1 cellular context compared by ENCODE assay signal in genomic region chr14:69547701-69548348, GRCh38.
TF ChIP-seq lines count a peak whose summit lies in the region.

No MANE protein-coding gene starts in this region.

TF ChIP-seq in HepG2, 621 proteins besides CTCF, POLR2A, EP300 and RAD21 (continued from another document):
- TF ChIP-seq, protein P1, sequence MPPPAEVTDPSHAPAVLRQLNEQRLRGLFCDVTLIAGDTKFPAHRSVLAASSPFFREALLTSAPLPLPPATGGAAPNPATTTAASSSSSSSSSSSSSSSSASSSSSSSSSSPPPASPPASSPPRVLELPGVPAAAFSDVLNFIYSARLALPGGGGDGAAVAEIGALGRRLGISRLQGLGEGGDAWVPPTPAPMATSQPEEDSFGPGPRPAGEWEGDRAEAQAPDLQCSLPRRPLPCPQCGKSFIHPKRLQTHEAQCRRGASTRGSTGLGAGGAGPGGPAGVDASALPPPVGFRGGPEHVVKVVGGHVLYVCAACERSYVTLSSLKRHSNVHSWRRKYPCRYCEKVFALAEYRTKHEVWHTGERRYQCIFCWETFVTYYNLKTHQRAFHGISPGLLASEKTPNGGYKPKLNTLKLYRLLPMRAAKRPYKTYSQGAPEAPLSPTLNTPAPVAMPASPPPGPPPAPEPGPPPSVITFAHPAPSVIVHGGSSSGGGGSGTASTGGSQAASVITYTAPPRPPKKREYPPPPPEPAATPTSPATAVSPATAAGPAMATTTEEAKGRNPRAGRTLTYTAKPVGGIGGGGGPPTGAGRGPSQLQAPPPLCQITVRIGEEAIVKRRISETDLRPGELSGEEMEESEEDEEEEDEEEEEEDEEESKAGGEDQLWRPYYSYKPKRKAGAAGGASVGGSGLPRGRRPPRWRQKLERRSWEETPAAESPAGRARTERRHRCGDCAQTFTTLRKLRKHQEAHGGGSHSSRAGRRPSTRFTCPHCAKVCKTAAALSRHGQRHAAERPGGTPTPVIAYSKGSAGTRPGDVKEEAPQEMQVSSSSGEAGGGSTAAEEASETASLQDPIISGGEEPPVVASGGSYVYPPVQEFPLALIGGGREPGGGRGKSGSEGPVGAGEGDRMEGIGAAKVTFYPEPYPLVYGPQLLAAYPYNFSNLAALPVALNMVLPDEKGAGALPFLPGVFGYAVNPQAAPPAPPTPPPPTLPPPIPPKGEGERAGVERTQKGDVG (CRISPR knock-in tag; IDR thresholded peaks at IDR 0.05; ENCODE audit: borderline replicate concordance) = no peak
